14 cellular contexts compared by ENCODE assay signal in genomic region chr9:121943463-121943862, GRCh38.
DNase-seq lines count a peak whose midpoint lies in the region; ATAC-seq and TF ChIP-seq lines count a peak whose summit lies in the region.
"Had no signal": no experiment of that assay in that cellular context is flagged by ENCODE, and none has a peak within 500 bp of the region (broad histone marks: within the 10 kb centered on the region; RNA-seq: fewer than 3 reads in every experiment).

No MANE protein-coding gene starts in this region.

- H3K9me3 Mint-ChIP-seq in IgD-negative memory B cell: no peaks in the 10 kb centered on the region
- H3K9me3 Mint-ChIP-seq in stimulated activated naive B cell treated with anti-CD40 and anti-IgM and Interleukin-4, amounts not matched to agents 10 μg/mL and 1 μg/mL and 100 μg/mL, for 72 hours: no peaks in the 10 kb centered on the region
- no peaks in the 10 kb centered on the region for H3K9me3 Mint-ChIP-seq in activated T-cell treated with anti-CD3 and anti-CD28 coated beads, Interleukin-2, amount 50 U/mL, for 72 hours

- peaks cover 2 to 19% (median 9%) of the 10 kb centered on the region in 3 donors for H3K4me1 Mint-ChIP-seq in IgD-negative memory B cell
- peaks cover 6 to 27% of the 10 kb centered on the region in 2 donors for H3K4me1 Mint-ChIP-seq in stimulated activated naive B cell treated with anti-CD40 and anti-IgM and Interleukin-4, amounts not matched to agents 10 μg/mL and 1 μg/mL and 100 μg/mL, for 72 hours
- H3K4me1 Mint-ChIP-seq in activated T-cell treated with anti-CD3 and anti-CD28 coated beads, Interleukin-2, amount 50 U/mL, for 72 hours (ENCODE audit: low read depth): no peaks in the 10 kb centered on the region
- H3K4me1 Mint-ChIP-seq: CD4-positive, alpha-beta memory T cell had no signal

- H3K9me3 ChIP-seq in SU-DHL-6 (ENCODE audit: insufficient read depth, low read length): no peaks in the 10 kb centered on the region

- H3F3A ChIP-seq in SU-DHL-6 (ENCODE audit: insufficient read depth): peaks cover 38% of the 10 kb centered on the region

- no peaks in the 10 kb centered on the region for H3K79me2 ChIP-seq in SU-DHL-6 (ENCODE audit: insufficient read depth, low read length)

- H3K4me3 ChIP-seq in SU-DHL-6 (ENCODE audit: insufficient read depth, low read length, poor library complexity, severe bottlenecking): peak overlapping the region; percentile 11

- DNase-seq in stimulated activated naive B cell treated with anti-CD40 and anti-IgM and Interleukin-4, amounts not matched to agents 10 μg/mL and 1 μg/mL and 100 μg/mL, for 72 hours: no peak
- no peak for DNase-seq in activated T-cell treated with anti-CD3 and anti-CD28 coated beads, Interleukin-2, amount 50 U/mL, for 72 hours
- DNase-seq: CD4-positive, alpha-beta memory T cell; NCI-H1436; NCI-H2081; NCI-H748 treated with DMSO at 0.1 percent for 48 hours; SHP77; T-helper 2 cell had no signal

- no peaks in the 10 kb centered on the region for H4K20me1 ChIP-seq in SU-DHL-6 (ENCODE audit: low read depth, low read length)

- H3K36me3 ChIP-seq in SU-DHL-6 (ENCODE audit: low read length): no peaks in the 10 kb centered on the region

- H3K27me3 Mint-ChIP-seq in IgD-negative memory B cell: peaks cover 6% of the 10 kb centered on the region
- no peaks in the 10 kb centered on the region for H3K27me3 Mint-ChIP-seq in stimulated activated naive B cell treated with anti-CD40 and anti-IgM and Interleukin-4, amounts not matched to agents 10 μg/mL and 1 μg/mL and 100 μg/mL, for 72 hours
- H3K27me3 Mint-ChIP-seq in activated T-cell treated with anti-CD3 and anti-CD28 coated beads, Interleukin-2, amount 50 U/mL, for 72 hours (ENCODE audit: low read depth): no peaks in the 10 kb centered on the region
- H3K27me3 Mint-ChIP-seq: CD4-positive, alpha-beta memory T cell had no signal

- no peaks in the 10 kb centered on the region for H3K27me3 ChIP-seq in SU-DHL-6 (ENCODE audit: low read length)

- peak overlapping the region in 1 of 3 donors; percentile 55 for H3K27ac Mint-ChIP-seq in IgD-negative memory B cell
- no peak overlapping the region for H3K27ac Mint-ChIP-seq in stimulated activated naive B cell treated with anti-CD40 and anti-IgM and Interleukin-4, amounts not matched to agents 10 μg/mL and 1 μg/mL and 100 μg/mL, for 72 hours
- no peak overlapping the region for H3K27ac Mint-ChIP-seq in activated T-cell treated with anti-CD3 and anti-CD28 coated beads, Interleukin-2, amount 50 U/mL, for 72 hours
- H3K27ac Mint-ChIP-seq: CD4-positive, alpha-beta memory T cell had no signal

- peak overlapping the region; percentile 39 for H3K9ac ChIP-seq in SU-DHL-6 (ENCODE audit: low read length)

- peak overlapping the region; percentile 96 for H3K27ac ChIP-seq in SU-DHL-6 (ENCODE audit: low read depth, low read length)
- H3K27ac ChIP-seq: HL-60 had no signal

- TF ChIP-seq CTCF in SU-DHL-6 (IDR thresholded peaks at IDR 0.05; ENCODE audit: insufficient read depth, low read length, poor library complexity, severe bottlenecking): no peak

- peaks cover 2% of the 10 kb centered on the region for H3K36me3 Mint-ChIP-seq in IgD-negative memory B cell
- H3K36me3 Mint-ChIP-seq in stimulated activated naive B cell treated with anti-CD40 and anti-IgM and Interleukin-4, amounts not matched to agents 10 μg/mL and 1 μg/mL and 100 μg/mL, for 72 hours: no peaks in the 10 kb centered on the region
- H3K36me3 Mint-ChIP-seq in activated T-cell treated with anti-CD3 and anti-CD28 coated beads, Interleukin-2, amount 50 U/mL, for 72 hours (ENCODE audit: insufficient read depth in 2 of 2): no peaks in the 10 kb centered on the region

- peak; percentile 61 for ATAC-seq in GM19397 (IDR thresholded peaks at IDR 0.05; ENCODE audit: unreplicated experiment)
- ATAC-seq in stimulated activated naive B cell treated with anti-CD40 and anti-IgM and Interleukin-4, amounts not matched to agents 10 μg/mL and 1 μg/mL and 100 μg/mL, for 72 hours (replicated peaks): peak; percentile 77 to 82
- ATAC-seq in GM18498 (IDR thresholded peaks at IDR 0.05; ENCODE audit: unreplicated experiment): no peak
- ATAC-seq in GM18867 (IDR thresholded peaks at IDR 0.05; ENCODE audit: unreplicated experiment): no peak
- ATAC-seq in activated T-cell treated with anti-CD3 and anti-CD28 coated beads, Interleukin-2, amount 50 U/mL, for 72 hours (replicated peaks in 1 of 2): no peak

- no peak overlapping the region for H2AFZ ChIP-seq in SU-DHL-6 (ENCODE audit: low read depth, low read length, severe bottlenecking)

- peak overlapping the region; percentile 75 for H3K4me2 ChIP-seq in SU-DHL-6 (ENCODE audit: low read depth, low read length, poor library complexity, severe bottlenecking)

- peak overlapping the region; percentile 3 to 48 (median 9) for H3K4me3 Mint-ChIP-seq in IgD-negative memory B cell
- no peak overlapping the region for H3K4me3 Mint-ChIP-seq in stimulated activated naive B cell treated with anti-CD40 and anti-IgM and Interleukin-4, amounts not matched to agents 10 μg/mL and 1 μg/mL and 100 μg/mL, for 72 hours
- no peak overlapping the region for H3K4me3 Mint-ChIP-seq in activated T-cell treated with anti-CD3 and anti-CD28 coated beads, Interleukin-2, amount 50 U/mL, for 72 hours
- H3K4me3 Mint-ChIP-seq: CD4-positive, alpha-beta memory T cell had no signal

- H3K9me2 ChIP-seq in SU-DHL-6 (replicated peaks; ENCODE audit: insufficient read depth, low read length): no peaks in the 10 kb centered on the region

Comparison
In these comparisons a context has a peak if more than half of its experiments do, and no peak if none do; other contexts are left out.
1. ATAC-seq: peak in GM19397 (single experiment) and stimulated activated naive B cell treated with anti-CD40 and anti-IgM and Interleukin-4, amounts not matched to agents 10 μg/mL and 1 μg/mL and 100 μg/mL, for 72 hours (2 of 2); none in GM18498 (single experiment), GM18867 (single experiment) and activated T-cell treated with anti-CD3 and anti-CD28 coated beads, Interleukin-2, amount 50 U/mL, for 72 hours (0 of 2).
2. H3K4me3 Mint-ChIP-seq: peak in IgD-negative memory B cell (4 of 4); none in stimulated activated naive B cell treated with anti-CD40 and anti-IgM and Interleukin-4, amounts not matched to agents 10 μg/mL and 1 μg/mL and 100 μg/mL, for 72 hours (0 of 2) and activated T-cell treated with anti-CD3 and anti-CD28 coated beads, Interleukin-2, amount 50 U/mL, for 72 hours (0 of 2).